In genomic region chr3:30370681-30371271, GRCh38 we compare ENCODE assay signal across 15 cellular contexts.
DNase-seq lines count a peak whose midpoint lies in the region; ATAC-seq and TF ChIP-seq lines count a peak whose summit lies in the region.
"Had no signal": no experiment of that assay in that cellular context is flagged by ENCODE, and none has a peak within 500 bp of the region (broad histone marks: within the 10 kb centered on the region; RNA-seq: fewer than 3 reads in every experiment).

No MANE protein-coding gene starts in this region.

- no peaks in the 10 kb centered on the region for H3K36me3 Mint-ChIP-seq in activated CD4-positive, alpha-beta T cell treated with anti-CD3 and anti-CD28 coated beads for 36 hours (ENCODE audit: low read depth)

- TF ChIP-seq EP300 in suprapubic skin (IDR thresholded peaks at IDR 0.05), result no peak

- POLR2A ChIA-PET in activated CD4-positive, alpha-beta T cell treated with anti-CD3 and anti-CD28 coated beads for 36 hours (lab: Charles Lee), result no interaction called here

- no peak overlapping the region for H3K4me3 Mint-ChIP-seq in activated CD4-positive, alpha-beta T cell treated with anti-CD3 and anti-CD28 coated beads for 36 hours

- no peak overlapping the region for H3K4me3 ChIP-seq in astrocyte of the spinal cord (ENCODE audit: low read depth, low read length)
- no peak overlapping the region for H3K4me3 ChIP-seq in suprapubic skin
- H3K4me3 ChIP-seq: ovary had no signal

- no peaks in the 10 kb centered on the region for H3K36me3 ChIP-seq in suprapubic skin
- H3K36me3 ChIP-seq: ovary, WERI-Rb-1 had no signal

- 21% methylated on average over 5 of the region's 5 CpGs for WGBS in suprapubic skin

- no peak for TF ChIP-seq POLR2A in suprapubic skin (IDR thresholded peaks at IDR 0.05)

- no peak for ATAC-seq in activated CD4-positive, alpha-beta T cell treated with anti-CD3 and anti-CD28 coated beads for 36 hours
- ATAC-seq: Right ventricle myocardium inferior had no signal

- H3K9me3 Mint-ChIP-seq in activated CD4-positive, alpha-beta T cell treated with anti-CD3 and anti-CD28 coated beads for 36 hours (ENCODE audit: low read depth), result no peaks in the 10 kb centered on the region

- H3K9me3 ChIP-seq in suprapubic skin, result no peaks in the 10 kb centered on the region
- H3K9me3 ChIP-seq: ovary had no signal

- in situ Hi-C loops in astrocyte of the spinal cord (cut with HindIII; ENCODE audit: low sequenced_read_pairs), result no loop called here

- peak; percentile 46 for DNase-seq in HS-27A (ENCODE audit: low read depth)
- DNase-seq in astrocyte of the spinal cord (ENCODE audit: low read depth, low spot score), result peak; percentile 71
- peak; percentile 58 for DNase-seq in left kidney (ENCODE audit: low read depth, low spot score)
- no peak for DNase-seq in suprapubic skin (ENCODE audit: low spot score in 2 of 2)
- no peak for DNase-seq in NCI-H774 (lab: John Stamatoyannopoulos, UW)
- DNase-seq in NCI-H187 (lab: John Stamatoyannopoulos, UW), result no peak
- no peak for DNase-seq in activated CD4-positive, alpha-beta T cell treated with anti-CD3 and anti-CD28 coated beads for 36 hours
- DNase-seq: foreskin melanocyte; kidney glomerular epithelial cell; MM.1S; NCI-H446 treated with DMSO at 0.1 percent for 48 hours; ovary; stimulated activated CD4-positive, alpha-beta T cell treated with anti-CD3 and anti-CD28 coated beads, Interleukin-4, amount 100 ng/mL, for 24 hours; WERI-Rb-1 had no signal

- H3K27ac Mint-ChIP-seq in activated CD4-positive, alpha-beta T cell treated with anti-CD3 and anti-CD28 coated beads for 36 hours, result no peak overlapping the region

- no peak for TF ChIP-seq CTCF in astrocyte of the spinal cord (IDR thresholded peaks at IDR 0.05; ENCODE audit: low read depth, low read length)
- no peak for TF ChIP-seq CTCF in suprapubic skin (IDR thresholded peaks at IDR 0.05)

- no peaks in the 10 kb centered on the region for H3K27me3 ChIP-seq in suprapubic skin
- H3K27me3 ChIP-seq: ovary had no signal

- peak overlapping the region; percentile 6 for H3K27ac ChIP-seq in suprapubic skin
- H3K27ac ChIP-seq: ovary, WERI-Rb-1 had no signal

- peaks cover 14% of the 10 kb centered on the region for H3K4me1 ChIP-seq in suprapubic skin

- intact Hi-C loops in activated CD4-positive, alpha-beta T cell treated with anti-CD3 and anti-CD28 coated beads for 36 hours (cut with DNase I, micrococcal nuclease), result no loop called here

- CTCF ChIA-PET in activated CD4-positive, alpha-beta T cell treated with anti-CD3 and anti-CD28 coated beads for 36 hours (lab: Charles Lee), result no interaction called here

- H3K27me3 Mint-ChIP-seq in activated CD4-positive, alpha-beta T cell treated with anti-CD3 and anti-CD28 coated beads for 36 hours, result peaks cover 5% of the 10 kb centered on the region

- no peaks in the 10 kb centered on the region for H3K4me1 Mint-ChIP-seq in activated CD4-positive, alpha-beta T cell treated with anti-CD3 and anti-CD28 coated beads for 36 hours

Comparison
In these comparisons a context has a peak if more than half of its experiments do, and no peak if none do; other contexts are left out.
1. DNase-seq: peak in HS-27A (single experiment), astrocyte of the spinal cord (single experiment) and left kidney (single experiment); none in suprapubic skin (0 of 2), NCI-H774 (single experiment), NCI-H187 (0 of 2) and activated CD4-positive, alpha-beta T cell treated with anti-CD3 and anti-CD28 coated beads for 36 hours (single experiment).